ENCODE assay signal across 22 cellular contexts in genomic region chr16:73094371-73094770, GRCh38.
"Had no signal": no experiment of that assay in that cellular context is flagged by ENCODE, and none has a peak within 500 bp of the region (broad histone marks: within the 10 kb centered on the region; RNA-seq: fewer than 3 reads in every experiment).

No MANE protein-coding gene starts in this region.

- H3K4me1 ChIP-seq: breast epithelium, parathyroid adenoma had no signal

- H3K27ac ChIP-seq: adrenal gland, breast epithelium, esophagus muscularis mucosa, parathyroid adenoma, testis had no signal

- H3K9me3 ChIP-seq: adrenal gland, breast epithelium, esophagus muscularis mucosa, left ventricle myocardium inferior, testis had no signal

- ATAC-seq: activated CD4-positive, alpha-beta T cell treated with anti-CD3 and anti-CD28 coated beads for 36 hours had no signal

- H3K36me3 Mint-ChIP-seq: activated naive CD8-positive, alpha-beta T cell treated with anti-CD3 and anti-CD28 coated beads for 36 hours had no signal

- H3K27me3 ChIP-seq: adrenal gland, testis had no signal

- DNase-seq: activated CD4-positive, alpha-beta T cell treated with anti-CD3 and anti-CD28 coated beads for 36 hours; activated CD4-positive, alpha-beta T cell treated with anti-CD3 and anti-CD28 coated beads, Interleukin-2, amount 50 U/mL, for 4 hours; activated CD4-positive, CD25-positive, alpha-beta regulatory T cell; activated effector memory CD4-positive, alpha-beta T cell treated with anti-CD3 and anti-CD28 coated beads, Interleukin-2, amount 50 U/mL, for 16 hours; activated naive CD4-positive, alpha-beta T cell treated with anti-CD3 and anti-CD28 coated beads for 36 hours; activated naive CD8-positive, alpha-beta T cell treated with anti-CD3 and anti-CD28 coated beads for 36 hours; activated T-cell treated with anti-CD3 and anti-CD28 coated beads for 4 hours; adrenal gland; central memory CD4-positive, alpha-beta T cell; dermis blood vessel endothelial cell; effector CD4-positive, alpha-beta T cell; foreskin melanocyte; islet precursor cell; left ventricle myocardium inferior; right cardiac atrium; stimulated activated CD4-positive, alpha-beta T cell treated with anti-CD3 and anti-CD28 coated beads, Interleukin-2, amount 100 ng/mL, for 48 hours; stimulated activated naive CD4-positive, alpha-beta T cell treated with Interleukin-2 at 50 U/mL for 16 hours; testis had no signal

- H3K4me3 Mint-ChIP-seq: activated CD4-positive, alpha-beta T cell treated with anti-CD3 and anti-CD28 coated beads for 36 hours; activated naive CD4-positive, alpha-beta T cell treated with anti-CD3 and anti-CD28 coated beads for 36 hours; activated naive CD8-positive, alpha-beta T cell treated with anti-CD3 and anti-CD28 coated beads for 36 hours; nephron had no signal

- H2AFZ ChIP-seq: parathyroid adenoma had no signal

- H3K27me3 Mint-ChIP-seq: activated CD4-positive, alpha-beta T cell treated with anti-CD3 and anti-CD28 coated beads for 36 hours; activated naive CD8-positive, alpha-beta T cell treated with anti-CD3 and anti-CD28 coated beads for 36 hours had no signal

- H3K27ac Mint-ChIP-seq: activated CD4-positive, alpha-beta T cell treated with anti-CD3 and anti-CD28 coated beads for 36 hours; activated naive CD4-positive, alpha-beta T cell treated with anti-CD3 and anti-CD28 coated beads for 36 hours; activated naive CD8-positive, alpha-beta T cell treated with anti-CD3 and anti-CD28 coated beads for 36 hours had no signal

- H3K36me3 ChIP-seq: adrenal gland, breast epithelium, esophagus muscularis mucosa, left ventricle myocardium inferior had no signal

- H3K79me2 ChIP-seq: parathyroid adenoma had no signal

- H3K4me3 ChIP-seq: adrenal gland, breast epithelium, esophagus muscularis mucosa, left ventricle myocardium inferior, testis had no signal

- H3K9me3 Mint-ChIP-seq: activated naive CD4-positive, alpha-beta T cell treated with anti-CD3 and anti-CD28 coated beads for 36 hours; activated naive CD8-positive, alpha-beta T cell treated with anti-CD3 and anti-CD28 coated beads for 36 hours; nephron had no signal

- H3K9ac ChIP-seq: parathyroid adenoma had no signal

- H3K4me1 Mint-ChIP-seq: activated CD4-positive, alpha-beta T cell treated with anti-CD3 and anti-CD28 coated beads for 36 hours; activated naive CD8-positive, alpha-beta T cell treated with anti-CD3 and anti-CD28 coated beads for 36 hours had no signal
